Comparison of ENCODE assay signal across 8 cellular contexts in the genomic region with DNA sequence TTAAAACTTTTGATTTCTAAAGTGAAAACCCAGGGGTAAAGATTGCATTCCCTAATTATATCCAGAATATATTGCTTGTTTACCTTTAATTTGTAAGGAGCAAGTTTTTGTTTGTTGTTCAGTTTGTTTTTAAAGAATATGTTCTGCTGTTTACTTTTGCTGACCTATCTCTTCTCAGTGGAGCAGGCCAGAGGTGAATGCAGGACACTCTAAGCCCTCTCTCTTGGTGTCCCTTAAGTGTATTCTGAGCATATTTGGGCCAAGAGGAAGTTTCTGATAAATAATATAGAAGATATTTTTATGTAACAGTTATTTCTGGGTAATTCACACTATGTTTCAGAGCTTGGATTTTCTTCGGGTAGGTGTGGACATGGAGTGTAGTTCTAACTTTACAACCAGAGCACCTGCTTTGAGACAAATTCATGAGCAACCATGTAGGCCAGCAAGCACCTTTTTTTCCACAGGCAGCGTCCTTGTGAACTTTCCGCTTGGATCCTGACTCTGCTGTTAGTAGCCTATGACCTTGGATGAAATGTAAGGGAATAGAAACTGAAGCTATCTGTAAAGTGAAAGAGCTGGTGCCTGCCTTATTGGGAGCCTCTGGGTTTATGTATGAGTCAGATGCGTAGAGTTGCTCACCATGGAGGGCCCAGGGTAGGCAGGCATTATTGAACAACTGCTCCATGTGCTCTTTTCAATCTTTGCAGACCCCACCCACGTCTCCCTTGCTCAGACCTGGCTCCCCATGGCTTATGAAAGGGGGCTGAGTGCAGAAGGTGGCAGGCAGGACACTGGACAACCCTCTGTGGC. TPM values are rescaled to one million over a fixed set of nuclear protein-coding genes. Genes with fewer than 3 reads are reported as not detected.
DNase-seq lines count a peak whose midpoint lies in the region; ATAC-seq, FAIRE-seq and TF ChIP-seq lines count a peak whose summit lies in the region.

No MANE protein-coding gene starts in this region.

- H3K9me3 ChIP-seq in K562 (replicated peaks; ENCODE audit: control insufficient read depth, insufficient read depth, low read depth, low read length) (no peaks in the 10 kb centered on the region), trophoblast cell (ENCODE audit: insufficient read depth, low read depth, low read length) (no peaks in the 10 kb centered on the region), neuronal stem cell (replicated peaks in 1 of 2; ENCODE audit: control insufficient read depth in 2 of 2, insufficient read depth in 1 of 2, low read depth in 1 of 2, low read length in 2 of 2) (peaks cover 0 to 3% of the 10 kb centered on the region in 2 donors)

- no TSS peak for BruUV-seq in K562 (replicated peaks; lab: Mats Ljungman, UMichigan)

- H2AFZ ChIP-seq in K562 (ENCODE audit: low read depth, low read length), result no peak overlapping the region
- H2AFZ ChIP-seq in trophoblast cell (ENCODE audit: insufficient read depth, low read length, poor library complexity), result no peak overlapping the region
- no peak overlapping the region for H2AFZ ChIP-seq in neuronal stem cell (ENCODE audit: low read length)

- no peak for TF ChIP-seq RAD21 in K562 (CRISPR knock-in tag; conservative IDR thresholded peaks at IDR 0.05 in 1 of 2, IDR thresholded peaks at IDR 0.05 in 1 of 2)

- H4K91ac ChIP-seq in trophoblast cell (ENCODE audit: low read depth, low read length) (peak overlapping the region; percentile 13), neuronal stem cell (ENCODE audit: low read depth, low read length, poor library complexity) (no peak overlapping the region)

- H3K4me3 ChIP-seq in K562 (no peak overlapping the region), trophoblast cell (ENCODE audit: low read depth, low read length) (no peak overlapping the region), neuronal stem cell (ENCODE audit: low read length in 2 of 2) (no peak overlapping the region)

- H4K20me1 ChIP-seq in K562 (replicated peaks; ENCODE audit: control insufficient read depth, insufficient read depth, low read length), result peaks cover 7% of the 10 kb centered on the region

- H3K9ac ChIP-seq in K562 (ENCODE audit: insufficient read depth in 1 of 2, low read depth in 2 of 2, low read length in 2 of 2) (peak overlapping the region in 1 of 2 experiments; percentile 48; a peak in 1 of 4 replicates), trophoblast cell (ENCODE audit: low read length) (no peak overlapping the region), neuronal stem cell (ENCODE audit: low read depth, low read length, poor library complexity) (no peak overlapping the region)

- H3K27ac ChIP-seq in 22Rv1, result peak overlapping the region; percentile 36
- no peak overlapping the region; the same call in 2 of the 3 replicates for H3K27ac ChIP-seq in K562 (ENCODE audit: extremely low read depth, low read depth, low read length)
- H3K27ac ChIP-seq in trophoblast cell (ENCODE audit: low read depth, low read length), result peak overlapping the region; percentile 19
- H3K27ac ChIP-seq in neuronal stem cell (replicated peaks; ENCODE audit: low read length), result no peak overlapping the region

- no peak for TF ChIP-seq POLR2A in K562 (conservative IDR thresholded peaks at IDR 0.05)

- no peaks in the 10 kb centered on the region for H3K27me3 ChIP-seq in K562 (ENCODE audit: control insufficient read depth in 2 of 2, insufficient read depth in 2 of 2, low read length in 2 of 2)
- no peaks in the 10 kb centered on the region for H3K27me3 ChIP-seq in trophoblast cell (ENCODE audit: insufficient read depth, low read length)
- H3K27me3 ChIP-seq in neuronal stem cell (ENCODE audit: control insufficient read depth in 3 of 3, insufficient read depth in 3 of 3, low read depth in 1 of 3, low read length in 3 of 3), result no peaks in the 10 kb centered on the region

- H3K36me3 ChIP-seq in K562 (ENCODE audit: control insufficient read depth, insufficient read depth, low read length) (peaks cover 46% of the 10 kb centered on the region), trophoblast cell (ENCODE audit: control insufficient read depth in 1 of 2, insufficient read depth in 2 of 2, low read length in 2 of 2) (peaks cover 18 to 20% of the 10 kb centered on the region in 2 experiments), neuronal stem cell (replicated peaks in 1 of 2; ENCODE audit: control insufficient read depth in 2 of 2, insufficient read depth in 2 of 2, low read length in 2 of 2) (peaks cover 11 to 39% of the 10 kb centered on the region in 2 donors)

- no peak for TF ChIP-seq EP300 in K562 (IDR thresholded peaks at IDR 0.05; ENCODE audit: low read length)

- H2AK5ac ChIP-seq in trophoblast cell (ENCODE audit: low read length), result no peak overlapping the region
- no peak overlapping the region for H2AK5ac ChIP-seq in neuronal stem cell (ENCODE audit: low read depth, low read length)

- peak overlapping the region; percentile 23 for H2BK12ac ChIP-seq in trophoblast cell (ENCODE audit: low read length)
- H2BK12ac ChIP-seq in neuronal stem cell (ENCODE audit: low read length), result no peak overlapping the region

- no peak overlapping the region for H3K14ac ChIP-seq in trophoblast cell (ENCODE audit: low read length)
- H3K14ac ChIP-seq in neuronal stem cell (ENCODE audit: low read length), result no peak overlapping the region

- CTCF ChIA-PET in K562 (lab: Yijun Ruan, JAX; ENCODE audit: low intra/inter-chr PET ratio), result no interaction called here

- TF ChIP-seq CTCF in 22Rv1 (IDR thresholded peaks at IDR 0.05) (no peak), K562 (IDR thresholded peaks at IDR 0.05 in 2 of 3, conservative IDR thresholded peaks at IDR 0.05 in 1 of 3; ENCODE audit: insufficient read depth in 2 of 3, low read depth in 1 of 3, low read length in 3 of 3) (no peak)

- peak overlapping the region; percentile 87 for H3K4ac ChIP-seq in trophoblast cell (ENCODE audit: low read depth, low read length)
- H3K4ac ChIP-seq in neuronal stem cell (ENCODE audit: low read length), result no peak overlapping the region

- H3K18ac ChIP-seq in trophoblast cell (ENCODE audit: low read length) (no peak overlapping the region), neuronal stem cell (ENCODE audit: low read length) (no peak overlapping the region)

- H2BK120ac ChIP-seq in trophoblast cell (ENCODE audit: insufficient read depth, low read length, poor library complexity) (no peak overlapping the region), neuronal stem cell (ENCODE audit: low read depth, low read length) (no peak overlapping the region)

- DNase-seq in K562 (ENCODE audit: extremely low read depth in 1 of 4, low spot score in 3 of 4), result no peak
- DNase-seq in trophoblast cell, result peak; percentile 30 to 47
- no peak for DNase-seq in pons (ENCODE audit: low spot score)
- no peak for DNase-seq in mucosa of gallbladder (ENCODE audit: low spot score)
- DNase-seq in neuronal stem cell (ENCODE audit: low spot score), result no peak

- FAIRE-seq in K562 (lab: Jason Lieb, UNC), result no peak

- peaks cover 0 to 16% of the 10 kb centered on the region in 2 experiments; a peak in 3 of 5 replicates for H3K4me1 ChIP-seq in K562 (replicated peaks in 1 of 2; ENCODE audit: control insufficient read depth in 2 of 2, insufficient read depth in 2 of 2, low read length in 2 of 2)
- peaks cover 9 to 17% of the 10 kb centered on the region in 2 experiments for H3K4me1 ChIP-seq in trophoblast cell (ENCODE audit: control insufficient read depth in 1 of 2, insufficient read depth in 2 of 2, low read length in 2 of 2)
- H3K4me1 ChIP-seq in neuronal stem cell (ENCODE audit: control insufficient read depth in 2 of 2, insufficient read depth in 1 of 2, low read depth in 1 of 2, low read length in 2 of 2), result no peaks in the 10 kb centered on the region

- H2BK5ac ChIP-seq in trophoblast cell (ENCODE audit: low read depth, low read length, poor library complexity) (no peak overlapping the region), neuronal stem cell (ENCODE audit: low read length) (no peak overlapping the region)

- intact Hi-C loops in K562 (cut with micrococcal nuclease), result no loop called here

- H3K79me1 ChIP-seq in trophoblast cell (ENCODE audit: low read length) (peaks cover 10% of the 10 kb centered on the region), neuronal stem cell (ENCODE audit: low read depth, low read length) (peaks cover 5% of the 10 kb centered on the region)

- no peak overlapping the region for H2BK15ac ChIP-seq in neuronal stem cell (ENCODE audit: low read length)

- POLR2A ChIA-PET in K562 (lab: Yijun Ruan, JAX), result interaction anchor here (0.7 to 1.0 kb wide), 2 partner anchors 11 to 16 kb away, joined by 3 to 4 read pairs; partner anchors contain the start of gene OGDH

- WGBS in K562 (ENCODE audit: insufficient coverage, low coverage, missing lambda C conversion rate), result 85% methylated on average over 5 of the region's 5 CpGs
- no CpG with 5 or more reads among the region's 5 CpGs for WGBS in trophoblast cell (ENCODE audit: extremely low coverage, insufficient coverage, insufficient read length)
- no CpG with 5 or more reads among the region's 5 CpGs for WGBS in neuronal stem cell (ENCODE audit: extremely low coverage in 2 of 2, insufficient read length in 2 of 2, insufficient replicate concordance in 1 of 2), 2 donors

- H4K8ac ChIP-seq in trophoblast cell (ENCODE audit: low read depth, low read length), result peak overlapping the region; percentile 26
- no peak overlapping the region for H4K8ac ChIP-seq in neuronal stem cell (ENCODE audit: low read depth, low read length)

- H4K12ac ChIP-seq in trophoblast cell (ENCODE audit: low read depth, low read length), result no peak overlapping the region

- ATAC-seq in GM19452 (IDR thresholded peaks at IDR 0.05; ENCODE audit: unreplicated experiment), result peak; percentile 70
- ATAC-seq in HG03521 (IDR thresholded peaks at IDR 0.05; ENCODE audit: unreplicated experiment), result peak; percentile 60
- ATAC-seq in K562, result peak; percentile 26; the same call in 2 of the 3 replicates

- H3K9me1 ChIP-seq in K562 (ENCODE audit: control insufficient read depth, insufficient read depth, low read length), result no peaks in the 10 kb centered on the region

- H3K23ac ChIP-seq in trophoblast cell (ENCODE audit: low read length) (no peak overlapping the region), neuronal stem cell (ENCODE audit: low read depth, low read length, poor library complexity) (no peak overlapping the region)

- H3K4me2 ChIP-seq in K562 (ENCODE audit: insufficient read depth, low read length) (no peak overlapping the region), trophoblast cell (ENCODE audit: low read length) (no peak overlapping the region), neuronal stem cell (ENCODE audit: insufficient read depth, low read length, poor library complexity, severe bottlenecking) (no peak overlapping the region)

- in situ Hi-C loops in K562 (cut with MboI), result no loop called here

- peaks cover 79% of the 10 kb centered on the region for H3K79me2 ChIP-seq in K562 (ENCODE audit: control insufficient read depth, insufficient read depth, low read length)
- peaks cover 10% of the 10 kb centered on the region for H3K79me2 ChIP-seq in trophoblast cell (ENCODE audit: control insufficient read depth, insufficient read depth, low read length, poor library complexity)

RNA-seq across cellular contexts. Expression of gene OGDH, which starts 16.1 kb away (rescaled TPM):
- total RNA-seq in K562 (2011; cell fraction: chromatin; rRNA removed; ENCODE audit: low replicate concordance), result 67.1 and 99.5 TPM in 2 replicates
- 61.5 and 70.1 TPM in 2 replicates for total RNA-seq in K562 (2011; cell fraction: nucleolus; rRNA removed)
- total RNA-seq in K562 (2011; cell fraction: nucleoplasm; rRNA removed), result 49.3 and 64.3 TPM in 2 replicates
- total RNA-seq in K562 (2014; rRNA removed), result 38.6 and 50.0 TPM in 2 replicates
- total RNA-seq in K562 (2014; rRNA removed; fragmentation: Illumina TruSeq; extraction: Trizol), result 20.5 and 21.8 TPM in 2 replicates
- 19.4 and 20.2 TPM in 2 replicates for total RNA-seq in K562 (2015; rRNA removed; fragmentation: Illumina TruSeq; extraction: Trizol)
- 80.3 and 86.6 TPM in 2 replicates for total RNA-seq in K562 (2021)
- polyA plus RNA-seq in K562 (2011; rRNA removed), result 23.5 and 44.6 TPM in 2 replicates
- 44.3 and 54.2 TPM in 2 replicates for polyA plus RNA-seq in K562 (2011; cell fraction: cytosol; rRNA removed)
- polyA plus RNA-seq in K562 (2011; cell fraction: nucleus; rRNA removed), result 59.0 and 70.4 TPM in 2 replicates
- 55.7 and 67.9 TPM in 2 replicates for polyA plus RNA-seq in K562 (2012)
- 58.8 and 59.1 TPM in 2 replicates for polyA plus RNA-seq in K562 (2014; fragmentation: Illumina TruSeq; extraction: Trizol)
- polyA plus RNA-seq in K562 (2014; fragmentation: Nextera tagmentation; extraction: Ambion mirVana), result 1 to 10 TPM; 3.1 to 6.3 TPM
- polyA plus RNA-seq in K562 (2014; rRNA removed), result 31.4 and 31.6 TPM in 2 replicates
- polyA minus RNA-seq in K562 (2011; rRNA and poly(A)+ RNA removed), result 66.0 and 68.6 TPM in 2 replicates
- polyA minus RNA-seq in K562 (2011; cell fraction: cytosol; rRNA and poly(A)+ RNA removed), result 52.4 and 53.8 TPM in 2 replicates
- polyA minus RNA-seq in K562 (2011; cell fraction: nucleus; rRNA and poly(A)+ RNA removed), result 25.8 and 36.1 TPM in 2 replicates
- 61.6 and 62.5 TPM in 2 replicates for polyA plus RNA-seq in trophoblast cell (2013)
- total RNA-seq in mucosa of gallbladder, result 114 TPM
- 31.6 TPM for polyA plus RNA-seq in neuronal stem cell (2013, experiment 1 of 2)
- 31.1 TPM for polyA plus RNA-seq in neuronal stem cell (2013, experiment 2 of 2)

RNA-seq across cellular contexts. Expression of gene TMED4, which starts 40.5 kb away (rescaled TPM):
- total RNA-seq in K562 (2011; cell fraction: chromatin; rRNA removed; ENCODE audit: low replicate concordance), result 87.6 and 130 TPM in 2 replicates
- 122 and 140 TPM in 2 replicates for total RNA-seq in K562 (2011; cell fraction: nucleolus; rRNA removed)
- 150 and 206 TPM in 2 replicates for total RNA-seq in K562 (2011; cell fraction: nucleoplasm; rRNA removed)
- total RNA-seq in K562 (2014; rRNA removed) (40.0 and 53.8 TPM in 2 replicates), K562 (2014; rRNA removed; fragmentation: Illumina TruSeq; extraction: Trizol) (40.6 and 42.1 TPM in 2 replicates), K562 (2015; rRNA removed; fragmentation: Illumina TruSeq; extraction: Trizol) (43.8 and 44.3 TPM in 2 replicates), K562 (2021) (44.5 and 44.6 TPM in 2 replicates), mucosa of gallbladder (136 TPM)
- polyA plus RNA-seq in K562 (2011; rRNA removed) (64.0 and 75.5 TPM in 2 replicates), K562 (2014; fragmentation: Illumina TruSeq; extraction: Trizol) (40.5 and 44.2 TPM in 2 replicates), K562 (2014; fragmentation: Nextera tagmentation; extraction: Ambion mirVana) (10 to 100 TPM; 20.3 to 23.1 TPM), K562 (2014; rRNA removed) (55.3 and 56.4 TPM in 2 replicates)
- polyA plus RNA-seq in K562 (2011; cell fraction: cytosol; rRNA removed), result 83.9 and 104 TPM in 2 replicates
- polyA plus RNA-seq in K562 (2011; cell fraction: nucleus; rRNA removed), result 84.1 and 90.2 TPM in 2 replicates
- polyA plus RNA-seq in K562 (2012), result 39.4 and 67.4 TPM in 2 replicates
- polyA minus RNA-seq in K562 (2011; rRNA and poly(A)+ RNA removed), result 49.9 and 50.1 TPM in 2 replicates
- polyA minus RNA-seq in K562 (2011; cell fraction: cytosol; rRNA and poly(A)+ RNA removed), result 32.8 and 44.1 TPM in 2 replicates
- polyA minus RNA-seq in K562 (2011; cell fraction: nucleus; rRNA and poly(A)+ RNA removed), result 32.0 and 44.2 TPM in 2 replicates
- polyA plus RNA-seq in trophoblast cell (2013), result 48.8 and 49.9 TPM in 2 replicates
- polyA plus RNA-seq in neuronal stem cell (2013, experiment 1 of 2), result 59.8 TPM
- polyA plus RNA-seq in neuronal stem cell (2013, experiment 2 of 2), result 59.6 TPM

RNA-seq across cellular contexts. Expression of gene DDX56, which starts 48.8 kb away (rescaled TPM):
- 104 and 320 TPM in 2 replicates for total RNA-seq in K562 (2011; cell fraction: chromatin; rRNA removed; ENCODE audit: low replicate concordance)
- total RNA-seq in K562 (2011; cell fraction: nucleolus; rRNA removed), result 229 and 246 TPM in 2 replicates
- total RNA-seq in K562 (2011; cell fraction: nucleoplasm; rRNA removed), result 121 and 141 TPM in 2 replicates
- total RNA-seq in K562 (2014; rRNA removed) (102 and 133 TPM in 2 replicates), K562 (2014; rRNA removed; fragmentation: Illumina TruSeq; extraction: Trizol) (91.2 and 103 TPM in 2 replicates), K562 (2015; rRNA removed; fragmentation: Illumina TruSeq; extraction: Trizol) (89.1 and 90.8 TPM in 2 replicates), K562 (2021) (145 and 155 TPM in 2 replicates), mucosa of gallbladder (53.3 TPM)
- polyA plus RNA-seq in K562 (2011; rRNA removed) (110 and 120 TPM in 2 replicates), K562 (2014; fragmentation: Illumina TruSeq; extraction: Trizol) (114 and 133 TPM in 2 replicates), K562 (2014; fragmentation: Nextera tagmentation; extraction: Ambion mirVana) (10 to 100 TPM; 33.0 to 45.2 TPM), K562 (2014; rRNA removed) (96.7 and 109 TPM in 2 replicates)
- polyA plus RNA-seq in K562 (2011; cell fraction: cytosol; rRNA removed), result 100 and 136 TPM in 2 replicates
- polyA plus RNA-seq in K562 (2011; cell fraction: nucleus; rRNA removed), result 265 and 309 TPM in 2 replicates
- 122 and 135 TPM in 2 replicates for polyA plus RNA-seq in K562 (2012)
- 74.9 and 101 TPM in 2 replicates for polyA minus RNA-seq in K562 (2011; rRNA and poly(A)+ RNA removed)
- 38.9 and 72.1 TPM in 2 replicates for polyA minus RNA-seq in K562 (2011; cell fraction: cytosol; rRNA and poly(A)+ RNA removed)
- 84.7 and 97.7 TPM in 2 replicates for polyA minus RNA-seq in K562 (2011; cell fraction: nucleus; rRNA and poly(A)+ RNA removed)
- 46.3 and 54.5 TPM in 2 replicates for polyA plus RNA-seq in trophoblast cell (2013)
- polyA plus RNA-seq in neuronal stem cell (2013, experiment 1 of 2), result 43.0 TPM
- 42.3 TPM for polyA plus RNA-seq in neuronal stem cell (2013, experiment 2 of 2)

Comparison
In these comparisons a context has a peak if more than half of its experiments do, and no peak if none do; other contexts are left out.
1. H3K27ac ChIP-seq: peak in 22Rv1 (single experiment) and trophoblast cell (single experiment); none in K562 (single experiment) and neuronal stem cell (single experiment).
2. DNase-seq: peak in trophoblast cell (2 of 2); none in K562 (0 of 4), pons (single experiment), mucosa of gallbladder (single experiment) and neuronal stem cell (single experiment).
3. Peak in every context shown above with its lines, with median percentiles within 50 percentile points of each other: ATAC-seq.